ENCODE assay signal across 25 cellular contexts in the genomic region with DNA sequence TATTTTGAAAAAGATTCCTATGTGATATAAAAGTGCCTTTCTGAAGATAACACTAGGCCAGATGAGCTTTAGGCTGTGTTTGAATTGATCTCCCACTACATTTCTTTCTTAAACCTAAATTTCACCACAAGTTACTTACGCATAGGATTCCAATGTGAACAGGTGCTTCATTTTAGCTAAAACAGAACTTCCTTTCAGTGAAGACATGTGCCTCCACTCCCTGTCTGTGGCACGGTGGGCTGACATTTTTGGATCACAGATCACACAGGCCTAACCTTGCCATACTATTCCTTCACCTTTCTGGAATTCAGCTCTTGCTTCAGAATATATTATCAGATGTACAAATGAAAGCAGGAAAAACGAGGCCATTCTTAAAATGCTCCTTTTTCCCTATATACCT.
"Had no signal": no experiment of that assay in that cellular context is flagged by ENCODE, and none has a peak within 500 bp of the region (broad histone marks: within the 10 kb centered on the region; RNA-seq: fewer than 3 reads in every experiment).

No MANE protein-coding gene starts in this region.

- H3K4me3 ChIP-seq: stomach, suprapubic skin, testis, thoracic aorta, thyroid gland, tibial artery, tibial nerve, transverse colon, upper lobe of left lung, upper lobe of right lung, uterus, vagina had no signal

- H3K27me3 ChIP-seq: stomach, suprapubic skin, testis, thyroid gland, tibial artery, tibial nerve, transverse colon, upper lobe of left lung, upper lobe of right lung, uterus, vagina had no signal

- H3K36me3 ChIP-seq: stomach, suprapubic skin, thoracic aorta, thyroid gland, tibial artery, tibial nerve, transverse colon, upper lobe of left lung, upper lobe of right lung, uterus, vagina had no signal

- H3K4me1 ChIP-seq: testis, thyroid gland, tibial nerve, transverse colon, upper lobe of left lung, upper lobe of right lung, uterus, vagina had no signal

- H3K27ac ChIP-seq: stomach, suprapubic skin, testis, thoracic aorta, thyroid gland, tibial artery, tibial nerve, transverse colon, upper lobe of left lung, upper lobe of right lung, uterus, vagina had no signal

- ATAC-seq: stimulated activated effector memory CD8-positive, alpha-beta T cell treated with anti-CD3 and anti-CD28 coated beads, Interleukin-12 subunit alpha, Interleukin-12 subunit beta, amount 100 ng/mL, for 72 hours; stimulated activated memory B cell treated with anti-CD40 and anti-IgM and Interleukin-4, amounts not matched to agents 10 μg/mL and 1 μg/mL and 100 μg/mL, for 72 hours; stimulated activated naive B cell treated with anti-CD40 and anti-IgM and Interleukin-4, amounts not matched to agents 10 μg/mL and 1 μg/mL and 100 μg/mL, for 72 hours; stimulated activated naive CD8-positive, alpha-beta T cell treated with anti-CD3 and anti-CD28 coated beads, Interleukin-15, amount 100 ng/mL, for 72 hours; stimulated activated naive CD8-positive, alpha-beta T cell treated with anti-CD3 and anti-CD28 coated beads, Interleukin-15, Interleukin-2, amounts not matched to agents 100 U/mL and 50 U/mL, for 24 hours; upper lobe of right lung had no signal

- H3K9me3 ChIP-seq: stomach, suprapubic skin, testis, thoracic aorta, thyroid gland, tibial artery, tibial nerve, transverse colon, upper lobe of left lung, upper lobe of right lung, uterus, vagina had no signal

- DNase-seq: stimulated activated CD4-positive, alpha-beta T cell treated with anti-CD3 and anti-CD28 coated beads, Interleukin-2, amount 100 ng/mL, for 48 hours; stimulated activated CD4-positive, alpha-beta T cell treated with anti-CD3 and anti-CD28 coated beads, Interleukin-4, amount 100 ng/mL, for 1 hour; stimulated activated CD4-positive, alpha-beta T cell treated with anti-CD3 and anti-CD28 coated beads, Interleukin-4, amount 100 ng/mL, for 24 hours; stimulated activated CD4-positive, alpha-beta T cell treated with anti-CD3 and anti-CD28 coated beads, Interleukin-4, amount 100 ng/mL, for 4 hours; stimulated activated CD8-positive, alpha-beta memory T cell treated with anti-CD3 and anti-CD28 coated beads, Interleukin-4, amount 100 ng/mL, for 48 hours; stimulated activated naive B cell treated with anti-CD40 and anti-IgM and Interleukin-4, amounts not matched to agents 10 μg/mL and 1 μg/mL and 100 μg/mL, for 72 hours; stimulated activated naive CD4-positive, alpha-beta T cell; stimulated activated naive CD4-positive, alpha-beta T cell treated with Interleukin-2 at 50 U/mL for 16 hours; stimulated activated naive CD8-positive, alpha-beta T cell treated with anti-CD3 and anti-CD28 coated beads, Interleukin-15, amount 100 ng/mL, for 72 hours; stimulated activated naive CD8-positive, alpha-beta T cell treated with anti-CD3 and anti-CD28 coated beads, Interleukin-15, Interleukin-2, amounts not matched to agents 100 U/mL and 50 U/mL, for 24 hours; stomach; substantia nigra; testis; thyroid gland; tibial artery; transverse colon; upper lobe of left lung; upper lobe of right lung; uterus had no signal
